In the genomic region with DNA sequence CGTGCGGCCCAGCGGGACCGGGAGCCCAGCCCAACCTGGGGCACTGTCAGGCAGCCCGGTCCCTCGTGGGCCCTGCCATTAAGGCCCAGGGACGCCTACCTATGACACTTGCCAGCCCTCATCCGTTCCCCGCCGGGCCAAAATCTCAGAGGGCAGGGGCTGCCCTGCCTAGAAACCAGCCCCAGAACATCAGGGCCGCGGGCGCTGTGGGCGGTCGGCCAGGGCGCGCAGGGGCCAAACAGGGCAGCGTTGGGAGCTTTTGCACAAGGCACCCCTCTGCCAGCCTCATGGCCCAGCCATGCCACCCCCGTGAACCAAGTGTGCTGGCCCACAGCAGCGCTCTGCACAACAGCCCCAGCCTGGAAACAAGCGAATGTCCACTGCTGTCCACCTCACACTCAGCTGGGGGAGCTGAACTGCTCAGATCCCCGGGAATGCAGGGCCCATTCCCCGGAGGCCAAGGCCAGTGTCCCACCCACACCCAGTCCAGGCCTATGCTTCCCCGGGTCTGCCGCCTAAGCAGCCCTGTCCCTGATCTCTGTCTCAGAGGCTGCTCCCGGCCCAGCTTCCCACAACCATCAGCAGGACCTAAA, we compare ENCODE assay signal across 10 cellular contexts. TPM values are rescaled to one million over a fixed set of nuclear protein-coding genes. Genes with fewer than 3 reads are reported as not detected.
A peak's percentile ranks its signal among the peaks of the same experiment; 100 is the strongest.
DNase-seq lines count a peak whose midpoint lies in the region; ATAC-seq, FAIRE-seq and TF ChIP-seq lines count a peak whose summit lies in the region.
"Had no signal": no experiment of that assay in that cellular context is flagged by ENCODE, and none has a peak within 500 bp of the region (broad histone marks: within the 10 kb centered on the region; RNA-seq: fewer than 3 reads in every experiment).

No MANE protein-coding gene starts in this region.

- POLR2A ChIA-PET in CD8-positive, alpha-beta T cell (lab: Charles Lee) = interaction anchor here (1.1 to 2.0 kb wide), 2 partner anchors 28 to 101 kb away, joined by 3 to 10 read pairs; a partner anchor contains a TSS
- POLR2A ChIA-PET in K562 (lab: Yijun Ruan, JAX) = interaction anchor here (0.6 to 1.2 kb wide), 4 partner anchors 16 to 516 kb away, joined by 3 to 5 read pairs (median 3); no protein-coding TSS in a partner anchor

- 0 out of 2 replicates have a peak, but pooled peaks cover 2% of the 10 kb centered on the region for H3F3A ChIP-seq in GM23338 (replicated peaks; ENCODE audit: low read depth)

- no peak for TF ChIP-seq CTCF in CD8-positive, alpha-beta T cell (IDR thresholded peaks at IDR 0.05)
- no peak for TF ChIP-seq CTCF in GM23338 (conservative IDR thresholded peaks at IDR 0.05; ENCODE audit: low read depth in 2 of 2)
- no peak for TF ChIP-seq CTCF in K562 (IDR thresholded peaks at IDR 0.05 in 2 of 3, conservative IDR thresholded peaks at IDR 0.05 in 1 of 3; ENCODE audit: insufficient read depth in 2 of 3, low read depth in 1 of 3, low read length in 3 of 3)

- CTCF ChIA-PET in CD8-positive, alpha-beta T cell (lab: Charles Lee) = interaction anchor here (0.6 to 10.8 kb wide), 27 partner anchors 10 to 333 kb away, joined by 3 to 85 read pairs (median 4); a partner anchor contains a TSS
- CTCF ChIA-PET in K562 (lab: Yijun Ruan, JAX; ENCODE audit: low intra/inter-chr PET ratio) = interaction anchor here (3.1 to 4.0 kb wide), 3 partner anchors 101 to 516 kb away, joined by 21 to 40 read pairs (median 31); a partner anchor contains a TSS

- H3K4me1 Mint-ChIP-seq in CD8-positive, alpha-beta T cell (ENCODE audit: low read depth) = peaks cover 10% of the 10 kb centered on the region
- peaks cover 17% of the 10 kb centered on the region for H3K4me1 Mint-ChIP-seq in GM23338

- H2AFZ ChIP-seq in GM23338 = peak overlapping the region; percentile 95
- H2AFZ ChIP-seq in K562 (ENCODE audit: low read depth, low read length) = 0 out of 2 replicates have a peak overlapping the region, but pooled peaks have one; percentile 74

- no peak for FAIRE-seq in K562 (lab: Jason Lieb, UNC)
- FAIRE-seq: pancreas had no signal

- no TSS peak for BruUV-seq in K562 (replicated peaks; lab: Mats Ljungman, UMichigan)

- intact Hi-C loops in CD8-positive, alpha-beta T cell (cut with DNase I, micrococcal nuclease) = loop anchor here (1.0 to 2.0 kb wide), 8 partner anchors 18 to 204 kb away; a partner anchor contains a TSS
- intact Hi-C loops in K562 (cut with micrococcal nuclease) = loop anchor here (1.0 to 10.0 kb wide), 5 partner anchors 101 to 516 kb away; a partner anchor contains a TSS

- 29% methylated on average over 19 of the region's 26 CpGs for WGBS in K562 (ENCODE audit: insufficient coverage, low coverage, missing lambda C conversion rate)

- no peaks in the 10 kb centered on the region for H3K9me3 ChIP-seq in CD8-positive, alpha-beta T cell (ENCODE audit: low read length)
- no peaks in the 10 kb centered on the region for H3K9me3 ChIP-seq in K562 (replicated peaks; ENCODE audit: control insufficient read depth, insufficient read depth, low read depth, low read length)
- H3K9me3 ChIP-seq: pancreas had no signal

- TF ChIP-seq RAD21 in K562 (CRISPR knock-in tag; conservative IDR thresholded peaks at IDR 0.05 in 1 of 2, IDR thresholded peaks at IDR 0.05 in 1 of 2) = no peak

- no peak overlapping the region for H3K4me3 Mint-ChIP-seq in CD8-positive, alpha-beta T cell
- 0 out of 3 replicates have a peak overlapping the region, but pooled peaks have one; percentile 60 for H3K4me3 Mint-ChIP-seq in GM23338

- H3K36me3 ChIP-seq in CD8-positive, alpha-beta T cell (ENCODE audit: insufficient read depth, low read length) = no peaks in the 10 kb centered on the region
- H3K36me3 ChIP-seq in GM23338 (ENCODE audit: insufficient read depth) (no peaks in the 10 kb centered on the region; the same call in 1 of the 2 replicates), K562 (ENCODE audit: control insufficient read depth, insufficient read depth, low read length) (no peaks in the 10 kb centered on the region)
- H3K36me3 ChIP-seq: pancreas had no signal

- in situ Hi-C loops in K562 (cut with MboI) = loop anchor here (25.0 kb wide), 2 partner anchors 496 to 721 kb away; no protein-coding TSS in a partner anchor

- peak overlapping the region; percentile 75 for H3K4me2 ChIP-seq in GM23338
- peak overlapping the region; percentile 87 for H3K4me2 ChIP-seq in K562 (ENCODE audit: insufficient read depth, low read length)

- no peaks in the 10 kb centered on the region for H3K36me3 Mint-ChIP-seq in CD8-positive, alpha-beta T cell
- no peaks in the 10 kb centered on the region for H3K36me3 Mint-ChIP-seq in GM23338 (ENCODE audit: low read depth)

- no peak for DNase-seq in CD8-positive, alpha-beta T cell
- DNase-seq in GM23338 (ENCODE audit: low spot score) = no peak
- no peak for DNase-seq in K562 (ENCODE audit: extremely low read depth in 1 of 4, low spot score in 3 of 4)
- DNase-seq in mesenteric fat pad (ENCODE audit: low spot score) = peak; percentile 87
- no peak for DNase-seq in AG08396 (ENCODE audit: low spot score)
- DNase-seq in NCI-H524 (lab: John Stamatoyannopoulos, UW) = no peak

- no peak overlapping the region for H3K9ac ChIP-seq in K562 (ENCODE audit: insufficient read depth in 1 of 2, low read depth in 2 of 2, low read length in 2 of 2)

- H3K79me2 ChIP-seq in GM23338 (replicated peaks; ENCODE audit: insufficient read depth) = no peaks in the 10 kb centered on the region
- H3K79me2 ChIP-seq in K562 (ENCODE audit: control insufficient read depth, insufficient read depth, low read length) = no peaks in the 10 kb centered on the region

- no peak overlapping the region for H3K27ac ChIP-seq in CD8-positive, alpha-beta T cell (ENCODE audit: low read depth, low read length)
- H3K27ac ChIP-seq in GM23338 (ENCODE audit: low read depth) = no peak overlapping the region
- H3K27ac ChIP-seq in K562 (ENCODE audit: extremely low read depth, low read depth, low read length) = no peak overlapping the region

- TF ChIP-seq POLR2A in K562 (conservative IDR thresholded peaks at IDR 0.05) = no peak

- peaks cover 13% of the 10 kb centered on the region for H3K27me3 Mint-ChIP-seq in CD8-positive, alpha-beta T cell (ENCODE audit: low read depth)
- peaks cover 24% of the 10 kb centered on the region for H3K27me3 Mint-ChIP-seq in GM23338 (ENCODE audit: insufficient read depth, low read depth, poor library complexity)

- H3K9me3 Mint-ChIP-seq in CD8-positive, alpha-beta T cell = no peaks in the 10 kb centered on the region
- H3K9me3 Mint-ChIP-seq in GM23338 = peaks cover 5% of the 10 kb centered on the region; the same call in 2 of the 3 replicates

- peaks cover 17% of the 10 kb centered on the region for H3K4me1 ChIP-seq in CD8-positive, alpha-beta T cell (ENCODE audit: insufficient read depth, low read length)
- H3K4me1 ChIP-seq in GM23338 (ENCODE audit: insufficient read depth) (peaks cover 3% of the 10 kb centered on the region; the same call in 1 of the 2 replicates), K562 (replicated peaks in 1 of 2; ENCODE audit: control insufficient read depth in 2 of 2, insufficient read depth in 2 of 2, low read length in 2 of 2) (peaks cover 7 to 25% of the 10 kb centered on the region in 2 experiments; a peak in 4 of 5 replicates)

- no peaks in the 10 kb centered on the region for H3K9me2 ChIP-seq in GM23338 (ENCODE audit: insufficient read depth)

- H3K27me3 ChIP-seq in CD8-positive, alpha-beta T cell (ENCODE audit: insufficient read depth, low read length) = no peaks in the 10 kb centered on the region
- peaks cover 10% of the 10 kb centered on the region for H3K27me3 ChIP-seq in GM23338 (ENCODE audit: insufficient read depth)
- H3K27me3 ChIP-seq in K562 (ENCODE audit: control insufficient read depth in 2 of 2, insufficient read depth in 2 of 2, low read length in 2 of 2) = peaks cover 10 to 55% of the 10 kb centered on the region in 2 experiments; a peak in 4 of 5 replicates
- H3K27me3 ChIP-seq: pancreas had no signal

- no peak for ATAC-seq in CD8-positive, alpha-beta T cell
- ATAC-seq in GM23338 = peak; percentile 3
- ATAC-seq in K562 = peak; percentile 9; the same call in 2 of the 3 replicates
- ATAC-seq in GM18519 (IDR thresholded peaks at IDR 0.05; ENCODE audit: low FRiP score, unreplicated experiment) = no peak
- ATAC-seq in HG03025 (IDR thresholded peaks at IDR 0.05; ENCODE audit: low FRiP score, unreplicated experiment) = no peak

- H3K4me3 ChIP-seq in CD8-positive, alpha-beta T cell (ENCODE audit: low read depth, low read length) = peak overlapping the region; percentile 25
- H3K4me3 ChIP-seq in GM23338 = peak overlapping the region; percentile 50
- H3K4me3 ChIP-seq in K562 = no peak overlapping the region

- peaks cover 2% of the 10 kb centered on the region for H3K9me1 ChIP-seq in K562 (ENCODE audit: control insufficient read depth, insufficient read depth, low read length)

- H4K20me1 ChIP-seq in GM23338 (replicated peaks; ENCODE audit: insufficient read depth) (no peaks in the 10 kb centered on the region), K562 (replicated peaks; ENCODE audit: control insufficient read depth, insufficient read depth, low read length) (peaks cover 7% of the 10 kb centered on the region)

- no peak overlapping the region for H3K27ac Mint-ChIP-seq in CD8-positive, alpha-beta T cell
- H3K27ac Mint-ChIP-seq in GM23338 = no peak overlapping the region

- no peak for TF ChIP-seq EP300 in K562 (IDR thresholded peaks at IDR 0.05; ENCODE audit: low read length)

RNA-seq across cellular contexts. Expression of a gene that starts 3.5 kb away (rescaled TPM):
- total RNA-seq in CD8-positive, alpha-beta T cell = not detected
- not detected in 2 replicates for total RNA-seq in GM23338 (2014; rRNA removed; shearing (Covaris generic))
- polyA plus RNA-seq in GM23338 (2016; fragmentation: Nextera tagmentation; extraction: Ambion mirVana) (0.21 TPM in 1 of 2 replicates, not detected in the other), K562 (2011; rRNA removed) (not detected in 2 replicates), K562 (2014; fragmentation: Illumina TruSeq; extraction: Trizol) (not detected in 2 replicates), K562 (2014; fragmentation: Nextera tagmentation; extraction: Ambion mirVana) (not detected), K562 (2014; rRNA removed) (not detected in 2 replicates)
- not detected in 2 replicates for total RNA-seq in K562 (2011; cell fraction: chromatin; rRNA removed; ENCODE audit: low replicate concordance)
- not detected in 2 replicates for total RNA-seq in K562 (2011; cell fraction: nucleolus; rRNA removed)
- total RNA-seq in K562 (2011; cell fraction: nucleoplasm; rRNA removed) = not detected in 2 replicates
- total RNA-seq in K562 (2014; rRNA removed) (not detected in 2 replicates), K562 (2014; rRNA removed; fragmentation: Illumina TruSeq; extraction: Trizol) (not detected in 2 replicates), K562 (2015; rRNA removed; fragmentation: Illumina TruSeq; extraction: Trizol) (not detected in 2 replicates), K562 (2021) (not detected in 2 replicates), mesenteric fat pad (not detected)
- not detected in 2 replicates for polyA plus RNA-seq in K562 (2011; cell fraction: cytosol; rRNA removed)
- polyA plus RNA-seq in K562 (2011; cell fraction: nucleus; rRNA removed) = not detected in 2 replicates
- polyA plus RNA-seq in K562 (2012) = not detected in 2 replicates
- polyA minus RNA-seq in K562 (2011; rRNA and poly(A)+ RNA removed) = not detected in 2 replicates
- polyA minus RNA-seq in K562 (2011; cell fraction: cytosol; rRNA and poly(A)+ RNA removed) = not detected in 2 replicates
- polyA minus RNA-seq in K562 (2011; cell fraction: nucleus; rRNA and poly(A)+ RNA removed) = not detected in 2 replicates
- total RNA-seq: HT1080 had no signal

RNA-seq across cellular contexts. Expression of a gene that starts 27.9 kb away (rescaled TPM):
- 100 to 1,000 TPM; 408 to 413 TPM for total RNA-seq in CD8-positive, alpha-beta T cell
- 7.1 and 7.7 TPM in 2 replicates for total RNA-seq in GM23338 (2014; rRNA removed; shearing (Covaris generic))
- polyA plus RNA-seq in GM23338 (2016; fragmentation: Nextera tagmentation; extraction: Ambion mirVana) (5.5 and 5.9 TPM in 2 replicates), K562 (2011; rRNA removed) (3.0 and 4.5 TPM in 2 replicates), K562 (2014; fragmentation: Illumina TruSeq; extraction: Trizol) (3.0 and 6.8 TPM in 2 replicates), K562 (2014; fragmentation: Nextera tagmentation; extraction: Ambion mirVana) (under 1 TPM; 0.14 to 0.17 TPM), K562 (2014; rRNA removed) (8.4 and 12.5 TPM in 2 replicates)
- 4.9 and 10.9 TPM in 2 replicates for total RNA-seq in K562 (2011; cell fraction: chromatin; rRNA removed; ENCODE audit: low replicate concordance)
- 7.4 and 9.2 TPM in 2 replicates for total RNA-seq in K562 (2011; cell fraction: nucleolus; rRNA removed)
- total RNA-seq in K562 (2011; cell fraction: nucleoplasm; rRNA removed) = 4.5 TPM in 2 replicates
- total RNA-seq in K562 (2014; rRNA removed) (6.5 and 7.1 TPM in 2 replicates), K562 (2014; rRNA removed; fragmentation: Illumina TruSeq; extraction: Trizol) (0.83 and 1.9 TPM in 2 replicates), K562 (2015; rRNA removed; fragmentation: Illumina TruSeq; extraction: Trizol) (4.1 and 5.1 TPM in 2 replicates), K562 (2021) (11.0 and 12.4 TPM in 2 replicates), mesenteric fat pad (50.9 TPM)
- 3.0 and 9.9 TPM in 2 replicates for polyA plus RNA-seq in K562 (2011; cell fraction: cytosol; rRNA removed)
- polyA plus RNA-seq in K562 (2011; cell fraction: nucleus; rRNA removed) = 8.8 and 17.2 TPM in 2 replicates
- polyA plus RNA-seq in K562 (2012) = 6.1 and 12.4 TPM in 2 replicates
- polyA minus RNA-seq in K562 (2011; rRNA and poly(A)+ RNA removed) = 0.93 and 1.1 TPM in 2 replicates
- polyA minus RNA-seq in K562 (2011; cell fraction: cytosol; rRNA and poly(A)+ RNA removed) = 2.8 and 6.6 TPM in 2 replicates
- 3.9 and 5.2 TPM in 2 replicates for polyA minus RNA-seq in K562 (2011; cell fraction: nucleus; rRNA and poly(A)+ RNA removed)

Comparison
In these comparisons a context has a peak if more than half of its experiments do, and no peak if none do; other contexts are left out.
1. ATAC-seq: peak in GM23338 (single experiment) and K562 (single experiment); none in CD8-positive, alpha-beta T cell (single experiment), GM18519 (single experiment) and HG03025 (single experiment).